Comparison of ENCODE assay signal across 12 cellular contexts in the genomic region with DNA sequence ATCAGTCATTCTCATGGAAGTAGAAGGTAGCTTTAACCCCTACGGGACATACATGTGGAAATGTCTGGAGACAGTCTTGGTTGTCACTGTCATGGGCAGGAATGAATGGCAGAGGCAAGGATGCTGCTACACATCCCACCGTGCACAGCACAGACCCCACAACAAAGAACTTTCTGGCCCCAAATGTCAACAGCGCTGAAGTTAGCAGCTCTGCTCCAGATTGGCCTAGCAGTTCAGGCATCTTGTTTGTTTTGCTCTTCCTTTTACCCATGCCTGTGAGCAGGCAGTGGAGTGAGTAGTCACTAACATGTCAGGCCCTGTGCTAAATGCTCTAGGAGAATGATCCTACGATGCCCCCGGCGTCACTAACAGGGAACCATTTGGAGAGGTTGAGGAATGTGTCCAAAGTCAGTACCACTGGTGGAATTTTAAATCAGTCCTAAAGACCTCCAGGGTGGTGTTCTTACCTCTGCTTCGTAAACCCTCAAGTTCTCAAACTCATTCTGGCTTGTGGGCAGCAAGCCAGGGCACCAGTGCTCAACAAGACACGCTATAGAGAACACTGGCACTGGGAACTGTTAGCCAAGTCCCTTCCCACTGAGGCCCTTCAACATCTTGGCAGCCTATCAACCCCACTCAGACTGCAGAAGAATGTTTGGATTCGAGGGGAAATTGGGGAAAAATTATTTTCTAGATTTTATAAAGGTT.
DNase-seq lines count a peak whose midpoint lies in the region; ATAC-seq and TF ChIP-seq lines count a peak whose summit lies in the region.
"Had no signal": no experiment of that assay in that cellular context is flagged by ENCODE, and none has a peak within 500 bp of the region (broad histone marks: within the 10 kb centered on the region; RNA-seq: fewer than 3 reads in every experiment).

No MANE protein-coding gene starts in this region.

- POLR2A ChIA-PET in CD4-positive, alpha-beta memory T cell (lab: Charles Lee; ENCODE audit: partially characterized antibody), result interaction anchor here (0.8 to 9.9 kb wide), 9 partner anchors 10 to 141 kb away, joined by 3 to 102 read pairs (median 6); no protein-coding TSS in a partner anchor
- POLR2A ChIA-PET in MCF 10A (lab: Yijun Ruan, JAX), result interaction anchor here (1.2 to 1.7 kb wide), 2 partner anchors 12 to 13 kb away, joined by 4 read pairs; no protein-coding TSS in a partner anchor
- POLR2A ChIA-PET in naive thymus-derived CD8-positive, alpha-beta T cell (lab: Charles Lee), result interaction anchor here (0.8 to 9.5 kb wide), 17 partner anchors 8 to 310 kb away, joined by 3 to 164 read pairs (median 5); no protein-coding TSS in a partner anchor

- H3K36me3 ChIP-seq in CD4-positive, alpha-beta memory T cell (ENCODE audit: insufficient read depth, low read length), result no peaks in the 10 kb centered on the region
- H3K36me3 ChIP-seq: vagina had no signal

- no peak for DNase-seq in CD4-positive, alpha-beta memory T cell
- peak; percentile 30 for DNase-seq in MCF 10A (ENCODE audit: unreplicated experiment)
- DNase-seq in naive thymus-derived CD8-positive, alpha-beta T cell, result peak in 5 of 10 donors; percentile 33 to 66 (median 46)
- DNase-seq in dermis blood vessel endothelial cell, result no peak
- no peak for DNase-seq in GM10266 (ENCODE audit: extremely low spot score)
- DNase-seq in GF-D8 (lab: John Stamatoyannopoulos, UW), result no peak
- DNase-seq: NCI-H1417, T-helper 9 cell had no signal

- H3K4me3 ChIP-seq in CD4-positive, alpha-beta memory T cell (ENCODE audit: low read length in 2 of 2), result no peak overlapping the region
- H3K4me3 ChIP-seq: coronary artery, vagina had no signal

- CTCF ChIA-PET in CD4-positive, alpha-beta memory T cell (lab: Charles Lee; ENCODE audit: partially characterized antibody), result interaction anchor here (0.8 to 4.7 kb wide), 6 partner anchors 14 to 54 kb away, joined by 3 to 23 read pairs (median 4); no protein-coding TSS in a partner anchor
- CTCF ChIA-PET in MCF 10A (lab: Yijun Ruan, JAX), result interaction anchor here (0.6 kb wide), 2 partner anchors 131 to 161 kb away, joined by 3 read pairs; no protein-coding TSS in a partner anchor

- no peak for TF ChIP-seq RAD21 in Ishikawa (IDR thresholded peaks at IDR 0.05; ENCODE audit: low read depth)

- no peak for TF ChIP-seq CTCF in MCF 10A (IDR thresholded peaks at IDR 0.05; ENCODE audit: unreplicated experiment)
- TF ChIP-seq CTCF in GM10266 (IDR thresholded peaks at IDR 0.05; ENCODE audit: control insufficient read depth, insufficient read depth, low read depth, missing control alignments), result no peak

- intact Hi-C loops in CD4-positive, alpha-beta memory T cell (cut with micrococcal nuclease), result loop anchor here (5.0 kb wide), 3 partner anchors 44 to 309 kb away; a partner anchor contains a TSS
- intact Hi-C loops in MCF 10A (cut with micrococcal nuclease), result no loop called here

- ATAC-seq in naive thymus-derived CD8-positive, alpha-beta T cell, result peak; percentile 17 to 29
- no peak for ATAC-seq in GM21723 (IDR thresholded peaks at IDR 0.05; ENCODE audit: unreplicated experiment)

- H3K4me1 Mint-ChIP-seq in CD4-positive, alpha-beta memory T cell, result peaks cover 78 to 100% (median 90%) of the 10 kb centered on the region in 4 donors
- peaks cover 56% of the 10 kb centered on the region for H3K4me1 Mint-ChIP-seq in MCF 10A (ENCODE audit: insufficient read depth, unreplicated experiment)
- H3K4me1 Mint-ChIP-seq in naive thymus-derived CD8-positive, alpha-beta T cell, result peaks cover 51 to 97% (median 97%) of the 10 kb centered on the region in 4 donors

- H3K9me3 ChIP-seq in CD4-positive, alpha-beta memory T cell (ENCODE audit: control insufficient read depth in 1 of 2, low read length in 2 of 2), result no peaks in the 10 kb centered on the region
- H3K9me3 ChIP-seq: vagina had no signal

- H3K27me3 Mint-ChIP-seq in CD4-positive, alpha-beta memory T cell, result no peaks in the 10 kb centered on the region
- H3K27me3 Mint-ChIP-seq in MCF 10A (ENCODE audit: insufficient read depth, unreplicated experiment), result no peaks in the 10 kb centered on the region
- no peaks in the 10 kb centered on the region for H3K27me3 Mint-ChIP-seq in naive thymus-derived CD8-positive, alpha-beta T cell

- peak overlapping the region; percentile 47 for H3K27ac ChIP-seq in CD4-positive, alpha-beta memory T cell (ENCODE audit: low read depth, low read length)
- H3K27ac ChIP-seq: coronary artery had no signal

- peaks cover 0 to 7% (median 0%) of the 10 kb centered on the region in 8 donors for H3K9me3 Mint-ChIP-seq in CD4-positive, alpha-beta memory T cell
- no peaks in the 10 kb centered on the region for H3K9me3 Mint-ChIP-seq in MCF 10A (ENCODE audit: unreplicated experiment)
- no peaks in the 10 kb centered on the region for H3K9me3 Mint-ChIP-seq in naive thymus-derived CD8-positive, alpha-beta T cell

- peak; percentile 26; the same call in 1 of the 2 replicates for TF ChIP-seq EP300 in Ishikawa (IDR thresholded peaks at IDR 0.05; ENCODE audit: borderline replicate concordance)

- peaks cover 21 to 29% of the 10 kb centered on the region in 2 donors for H3K36me3 Mint-ChIP-seq in CD4-positive, alpha-beta memory T cell
- peaks cover 11% of the 10 kb centered on the region for H3K36me3 Mint-ChIP-seq in MCF 10A (ENCODE audit: insufficient read depth, unreplicated experiment)
- peaks cover 0 to 22% (median 15%) of the 10 kb centered on the region in 3 donors for H3K36me3 Mint-ChIP-seq in naive thymus-derived CD8-positive, alpha-beta T cell

- H3K27ac Mint-ChIP-seq in CD4-positive, alpha-beta memory T cell, result peak overlapping the region; percentile 94 to 98 (median 97)
- H3K27ac Mint-ChIP-seq in MCF 10A (ENCODE audit: low read depth, unreplicated experiment), result peak overlapping the region; percentile 44
- H3K27ac Mint-ChIP-seq in naive thymus-derived CD8-positive, alpha-beta T cell, result peak overlapping the region; percentile 95 to 99 (median 99)

- peaks cover 100% of the 10 kb centered on the region for H3K4me1 ChIP-seq in CD4-positive, alpha-beta memory T cell (ENCODE audit: insufficient read depth, low read length)

- no TSS peak for BruUV-seq in MCF 10A (replicated peaks; lab: Mats Ljungman, UMichigan)

- no peaks in the 10 kb centered on the region for H3K27me3 ChIP-seq in CD4-positive, alpha-beta memory T cell (ENCODE audit: insufficient read depth, low read length)
- H3K27me3 ChIP-seq: vagina had no signal

- H3K4me3 Mint-ChIP-seq in CD4-positive, alpha-beta memory T cell, result peak overlapping the region; percentile 27 to 84 (median 67)
- H3K4me3 Mint-ChIP-seq in MCF 10A (ENCODE audit: unreplicated experiment), result no peak overlapping the region
- H3K4me3 Mint-ChIP-seq in naive thymus-derived CD8-positive, alpha-beta T cell, result peak overlapping the region; percentile 31 to 87 (median 77)

TF ChIP-seq in Ishikawa, 13 proteins besides CTCF, POLR2A, EP300 and RAD21:
- TF ChIP-seq NFIC (IDR thresholded peaks at IDR 0.05) (peak; percentile 79), TEAD4 (IDR thresholded peaks at IDR 0.05) (no peak), TCF12 (IDR thresholded peaks at IDR 0.05; ENCODE audit: low read depth) (no peak)

Comparison
In these comparisons a context has a peak if more than half of its experiments do, and no peak if none do; other contexts are left out.
1. H3K27ac Mint-ChIP-seq: peak in every context shown above with its lines; median percentile 99 in naive thymus-derived CD8-positive, alpha-beta T cell; 97 in CD4-positive, alpha-beta memory T cell; 44 in MCF 10A.